2 cellular contexts compared by ENCODE assay signal in the genomic region with DNA sequence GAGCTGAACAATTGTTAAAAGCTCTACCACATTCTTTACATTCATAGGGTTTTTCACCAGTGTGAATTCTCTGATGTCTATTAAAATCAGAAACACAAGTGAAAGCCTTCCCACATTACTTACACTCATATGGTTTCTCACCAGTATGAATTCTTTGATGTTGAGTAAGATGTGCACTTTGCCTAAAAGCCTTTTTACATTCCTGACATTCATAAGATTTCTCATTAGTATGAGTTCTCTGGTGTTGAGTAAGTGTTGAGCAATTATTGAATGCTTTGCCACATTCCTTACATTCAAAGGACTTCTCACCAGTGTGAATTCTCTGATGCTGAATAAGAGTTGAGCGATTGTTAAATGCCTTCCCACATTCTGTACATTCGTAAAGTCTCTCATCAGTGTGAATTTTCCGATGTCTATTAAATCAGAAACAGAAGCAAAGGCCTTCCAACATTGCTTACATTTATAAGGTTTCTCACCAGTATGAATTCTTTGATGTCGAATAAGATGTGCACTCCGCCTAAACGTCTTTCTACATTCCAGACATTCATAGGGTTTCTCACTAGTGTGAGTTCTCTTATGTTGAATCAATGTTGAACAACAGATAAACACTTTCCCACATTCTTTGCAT.
TF ChIP-seq lines count a peak whose summit lies in the region.

No MANE protein-coding gene starts in this region.

TF ChIP-seq in HCT116, 20 proteins besides CTCF, POLR2A, EP300 and RAD21:
- TF ChIP-seq CBX3 (IDR thresholded peaks at IDR 0.05; ENCODE audit: low read depth), result no peak
- peak; percentile 85 for TF ChIP-seq ZNF274 (IDR thresholded peaks at IDR 0.05; ENCODE audit: low read depth, low read length)

TF ChIP-seq in K562, 482 proteins besides CTCF, POLR2A, EP300 and RAD21:
- TF ChIP-seq FOXP1 (CRISPR knock-in tag; IDR thresholded peaks at IDR 0.05), result no peak
- peak; percentile 92 for TF ChIP-seq ZNF274 (IDR thresholded peaks at IDR 0.05; ENCODE audit: borderline replicate concordance, low read depth, low read length)
- TF ChIP-seq, protein P1, sequence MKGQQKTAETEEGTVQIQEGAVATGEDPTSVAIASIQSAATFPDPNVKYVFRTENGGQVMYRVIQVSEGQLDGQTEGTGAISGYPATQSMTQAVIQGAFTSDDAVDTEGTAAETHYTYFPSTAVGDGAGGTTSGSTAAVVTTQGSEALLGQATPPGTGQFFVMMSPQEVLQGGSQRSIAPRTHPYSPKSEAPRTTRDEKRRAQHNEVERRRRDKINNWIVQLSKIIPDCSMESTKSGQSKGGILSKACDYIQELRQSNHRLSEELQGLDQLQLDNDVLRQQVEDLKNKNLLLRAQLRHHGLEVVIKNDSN (CRISPR knock-in tag; IDR thresholded peaks at IDR 0.05), result no peak
